32 cellular contexts compared by ENCODE assay signal in the genomic region with DNA sequence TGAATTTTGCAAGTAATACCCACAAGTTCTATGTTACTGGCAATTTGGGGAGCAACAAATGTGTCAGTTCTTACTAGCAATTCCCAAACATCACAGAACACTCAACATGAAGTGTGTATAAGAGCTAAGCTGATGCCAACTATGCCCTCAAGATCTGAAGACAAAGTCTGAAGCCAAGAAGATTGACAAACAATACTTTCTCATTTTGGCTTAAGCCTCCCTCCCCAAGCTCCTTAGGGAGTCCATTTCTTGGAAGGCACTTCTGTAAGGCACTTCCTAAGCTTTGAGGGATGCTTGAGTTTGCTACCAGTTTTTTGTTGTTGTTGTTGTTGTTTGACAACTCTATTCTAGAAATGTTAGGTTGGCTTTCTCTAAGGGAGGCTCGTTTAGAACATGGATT.
"Had no signal": no experiment of that assay in that cellular context is flagged by ENCODE, and none has a peak within 500 bp of the region (broad histone marks: within the 10 kb centered on the region; RNA-seq: fewer than 3 reads in every experiment).

No MANE protein-coding gene starts in this region.

- H3K9me3 ChIP-seq: adrenal gland, body of pancreas, breast epithelium had no signal

- H3K36me3 ChIP-seq: adrenal gland, brain microvascular endothelial cell, breast epithelium had no signal

- DNase-seq: activated B cell treated with CpG ODN at 0.5 μM for 24 hours; activated CD4-positive, alpha-beta memory T cell treated with anti-CD3 and anti-CD28 coated beads for 36 hours; activated CD4-positive, alpha-beta T cell treated with anti-CD3 and anti-CD28 coated beads for 4 hours; activated CD4-positive, alpha-beta T cell treated with anti-CD3 and anti-CD28 coated beads, Interleukin-2, amount 10 ng/mL, durations not matched to agents 24 days and 14 days; activated CD4-positive, alpha-beta T cell treated with anti-CD3 and anti-CD28 coated beads, Interleukin-2, amount 50 U/mL, for 1 hour; activated CD4-positive, alpha-beta T cell treated with anti-CD3 and anti-CD28 coated beads, Interleukin-2, amount 50 U/mL, for 4 hours; activated CD4-positive, CD25-positive, alpha-beta regulatory T cell treated with anti-CD3 and anti-CD28 coated beads, Interleukin-2, amount 50 U/mL, for 72 hours; activated CD8-positive, alpha-beta memory T cell treated with anti-CD3 and anti-CD28 coated beads, Interleukin-2, amount 50 U/mL, for 4 hours; activated CD8-positive, alpha-beta T cell treated with anti-CD3 and anti-CD28 coated beads for 36 hours; activated effector memory CD4-positive, alpha-beta T cell treated with anti-CD3 and anti-CD28 coated beads, Interleukin-2, amount 50 U/mL, for 16 hours; activated gamma-delta T cell treated with Interleukin-2 at 50 U/mL for 16 hours; activated naive CD4-positive, alpha-beta T cell; activated naive CD4-positive, alpha-beta T cell treated with anti-CD3 and anti-CD28 coated beads for 36 hours; activated naive CD4-positive, alpha-beta T cell treated with anti-CD3 and anti-CD28 coated beads, Interleukin-2, amount 50 U/mL, for 16 hours; activated naive CD8-positive, alpha-beta T cell treated with anti-CD3 and anti-CD28 coated beads for 36 hours; activated T-cell treated with anti-CD3 and anti-CD28 coated beads for 4 hours; activated T-cell treated with anti-CD3 and anti-CD28 coated beads, Interleukin-2, amount 50 U/mL, for 1 hour; activated T-cell treated with anti-CD3 and anti-CD28 coated beads, Interleukin-2, amount 50 U/mL, for 4 hours; activated T-cell treated with anti-CD3 and anti-CD28 coated beads, Interleukin-2, amount 50 U/mL, for 72 hours; adrenal gland; amniotic stem cell; aorta; body of pancreas; brain microvascular endothelial cell; central memory CD4-positive, alpha-beta T cell; T-helper 1 cell; T-helper 2 cell; T-helper 9 cell had no signal

- H3K27me3 ChIP-seq: body of pancreas, brain microvascular endothelial cell, breast epithelium had no signal

- ATAC-seq: activated CD8-positive, alpha-beta T cell treated with anti-CD3 and anti-CD28 coated beads for 36 hours; activated naive CD4-positive, alpha-beta T cell treated with anti-CD3 and anti-CD28 coated beads, Interleukin-2, amount 50 U/mL, for 72 hours; activated T-cell treated with anti-CD3 and anti-CD28 coated beads, Interleukin-2, amount 50 U/mL, for 4 hours; activated T-cell treated with anti-CD3 and anti-CD28 coated beads, Interleukin-2, amount 50 U/mL, for 72 hours; activated T-helper 17 cell treated with anti-CD3 and anti-CD28 coated beads, Interleukin-2, amount 50 U/mL, for 72 hours; body of pancreas had no signal

- H3K4me3 ChIP-seq: adrenal gland, body of pancreas, breast epithelium had no signal

- H3K27ac ChIP-seq: adrenal gland, body of pancreas, brain microvascular endothelial cell, breast epithelium, VCaP had no signal

- H3K4me1 ChIP-seq: adrenal gland, body of pancreas, breast epithelium had no signal
